In the genomic region with DNA sequence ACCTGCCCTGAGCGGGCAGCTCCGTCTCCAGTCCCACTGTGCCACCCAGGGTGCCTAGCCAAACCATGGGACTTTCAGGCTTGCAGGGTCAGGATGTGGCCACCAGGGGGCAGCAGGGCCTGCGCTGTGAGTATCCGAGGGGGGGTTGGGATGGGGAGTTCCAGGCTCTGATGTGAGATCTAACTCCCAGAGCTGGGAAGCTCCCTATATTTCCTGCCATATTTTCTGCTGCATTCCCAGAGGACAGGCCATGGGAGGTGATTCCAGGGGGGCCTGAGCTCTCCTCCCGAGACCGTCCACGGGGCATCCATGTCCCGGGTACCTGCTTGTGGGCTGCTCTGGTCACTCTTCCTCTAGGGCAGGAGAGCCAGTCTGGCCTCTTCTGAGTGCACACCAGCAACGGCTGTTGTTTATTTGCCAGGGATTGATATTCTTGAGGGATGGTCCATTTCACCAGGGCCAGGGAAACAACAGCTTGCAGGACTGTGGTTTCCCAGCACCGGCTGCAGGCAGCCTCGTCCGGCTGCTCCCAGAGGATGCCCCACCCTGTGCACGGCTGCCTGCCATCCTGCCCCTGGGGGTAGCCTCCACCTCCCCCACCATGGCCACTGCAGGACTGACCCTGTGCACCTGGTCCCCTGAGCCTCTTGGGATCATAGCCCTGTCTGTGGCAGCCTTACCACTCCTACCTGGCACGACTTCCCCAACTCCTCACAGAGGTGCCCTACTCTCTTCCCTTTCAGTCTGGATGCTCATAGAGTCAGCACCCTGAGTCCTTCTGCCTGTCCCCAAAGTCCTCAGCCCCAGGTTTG, we compare ENCODE assay signal across 8 cellular contexts. TPM values are rescaled to one million over a fixed set of nuclear protein-coding genes. Genes with fewer than 3 reads are reported as not detected.
DNase-seq lines count a peak whose midpoint lies in the region; ATAC-seq and TF ChIP-seq lines count a peak whose summit lies in the region.

No MANE protein-coding gene starts in this region.

- POLR2A ChIA-PET in WTC11 (lab: Charles Lee), result interaction anchor here (1.1 kb wide), 1 partner anchor 12 kb away, joined by 5 read pairs; no protein-coding TSS in a partner anchor

- in situ Hi-C loops in T47D (cut with HindIII; ENCODE audit: low pct_unique_long_range_greater_than_20kb, low sequenced_read_pairs), result no loop called here

- no peaks in the 10 kb centered on the region for H3K36me3 Mint-ChIP-seq in WTC11

- CTCF ChIA-PET in WTC11 (lab: Charles Lee), result interaction anchor here (0.6 to 7.1 kb wide), 96 partner anchors 11 to 549 kb away, joined by 3 to 138 read pairs (median 5); a partner anchor contains a TSS

- no peak overlapping the region for H3K4me3 Mint-ChIP-seq in WTC11

- H3K27me3 Mint-ChIP-seq in WTC11 (ENCODE audit: low read depth), result peaks cover 2% of the 10 kb centered on the region; the same call in 1 of the 2 replicates

- TF ChIP-seq CTCF in GM12864 (IDR thresholded peaks at IDR 0.05; ENCODE audit: low read depth, low read length, missing control alignments), result peak; percentile 97
- TF ChIP-seq CTCF in WTC11 (IDR thresholded peaks at IDR 0.05), result peak; percentile 95

- no peaks in the 10 kb centered on the region for H3K9me3 Mint-ChIP-seq in WTC11

- H3K4me3 ChIP-seq in GM12864 (ENCODE audit: low read depth, low read length), result no peak overlapping the region

- DNase-seq in GM12864 (ENCODE audit: low read depth) (no peak), NCI-H1105 (lab: John Stamatoyannopoulos, UW) (peak; percentile 24), WTC11 (ENCODE audit: low spot score) (peak; percentile 79), T47D (ENCODE audit: low read depth in 1 of 2, low spot score in 1 of 2) (peak; percentile 87 to 93), islet precursor cell (peak; percentile 82), NOMO-1 treated with dmso at 0.1 percent for 144 hours (lab: John Stamatoyannopoulos, UW; ENCODE audit: unreplicated experiment) (no peak)
- DNase-seq in stimulated activated CD4-positive, alpha-beta T cell treated with anti-CD3 and anti-CD28 coated beads, Interleukin-15, amount 100 ng/mL, for 48 hours (ENCODE audit: low read depth in 2 of 2), result peak; percentile 43 to 60

- H3K27ac Mint-ChIP-seq in WTC11, result no peak overlapping the region

- peaks cover 8% of the 10 kb centered on the region for H3K4me1 Mint-ChIP-seq in WTC11

- ATAC-seq in WTC11, result peak; percentile 81
- ATAC-seq in GM19452 (IDR thresholded peaks at IDR 0.05; ENCODE audit: unreplicated experiment), result no peak

TF ChIP-seq in WTC11, 78 proteins besides CTCF, POLR2A, EP300 and RAD21:
- TF ChIP-seq, protein P1, sequence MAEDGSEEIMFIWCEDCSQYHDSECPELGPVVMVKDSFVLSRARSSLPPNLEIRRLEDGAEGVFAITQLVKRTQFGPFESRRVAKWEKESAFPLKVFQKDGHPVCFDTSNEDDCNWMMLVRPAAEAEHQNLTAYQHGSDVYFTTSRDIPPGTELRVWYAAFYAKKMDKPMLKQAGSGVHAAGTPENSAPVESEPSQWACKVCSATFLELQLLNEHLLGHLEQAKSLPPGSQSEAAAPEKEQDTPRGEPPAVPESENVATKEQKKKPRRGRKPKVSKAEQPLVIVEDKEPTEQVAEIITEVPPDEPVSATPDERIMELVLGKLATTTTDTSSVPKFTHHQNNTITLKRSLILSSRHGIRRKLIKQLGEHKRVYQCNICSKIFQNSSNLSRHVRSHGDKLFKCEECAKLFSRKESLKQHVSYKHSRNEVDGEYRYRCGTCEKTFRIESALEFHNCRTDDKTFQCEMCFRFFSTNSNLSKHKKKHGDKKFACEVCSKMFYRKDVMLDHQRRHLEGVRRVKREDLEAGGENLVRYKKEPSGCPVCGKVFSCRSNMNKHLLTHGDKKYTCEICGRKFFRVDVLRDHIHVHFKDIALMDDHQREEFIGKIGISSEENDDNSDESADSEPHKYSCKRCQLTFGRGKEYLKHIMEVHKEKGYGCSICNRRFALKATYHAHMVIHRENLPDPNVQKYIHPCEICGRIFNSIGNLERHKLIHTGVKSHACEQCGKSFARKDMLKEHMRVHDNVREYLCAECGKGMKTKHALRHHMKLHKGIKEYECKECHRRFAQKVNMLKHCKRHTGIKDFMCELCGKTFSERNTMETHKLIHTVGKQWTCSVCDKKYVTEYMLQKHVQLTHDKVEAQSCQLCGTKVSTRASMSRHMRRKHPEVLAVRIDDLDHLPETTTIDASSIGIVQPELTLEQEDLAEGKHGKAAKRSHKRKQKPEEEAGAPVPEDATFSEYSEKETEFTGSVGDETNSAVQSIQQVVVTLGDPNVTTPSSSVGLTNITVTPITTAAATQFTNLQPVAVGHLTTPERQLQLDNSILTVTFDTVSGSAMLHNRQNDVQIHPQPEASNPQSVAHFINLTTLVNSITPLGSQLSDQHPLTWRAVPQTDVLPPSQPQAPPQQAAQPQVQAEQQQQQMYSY (CRISPR knock-in tag; IDR thresholded peaks at IDR 0.05), result no peak
- TF ChIP-seq, protein P2, sequence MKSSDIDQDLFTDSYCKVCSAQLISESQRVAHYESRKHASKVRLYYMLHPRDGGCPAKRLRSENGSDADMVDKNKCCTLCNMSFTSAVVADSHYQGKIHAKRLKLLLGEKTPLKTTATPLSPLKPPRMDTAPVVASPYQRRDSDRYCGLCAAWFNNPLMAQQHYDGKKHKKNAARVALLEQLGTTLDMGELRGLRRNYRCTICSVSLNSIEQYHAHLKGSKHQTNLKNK (CRISPR knock-in tag; IDR thresholded peaks at IDR 0.05), result no peak
- TF ChIP-seq, protein P3, sequence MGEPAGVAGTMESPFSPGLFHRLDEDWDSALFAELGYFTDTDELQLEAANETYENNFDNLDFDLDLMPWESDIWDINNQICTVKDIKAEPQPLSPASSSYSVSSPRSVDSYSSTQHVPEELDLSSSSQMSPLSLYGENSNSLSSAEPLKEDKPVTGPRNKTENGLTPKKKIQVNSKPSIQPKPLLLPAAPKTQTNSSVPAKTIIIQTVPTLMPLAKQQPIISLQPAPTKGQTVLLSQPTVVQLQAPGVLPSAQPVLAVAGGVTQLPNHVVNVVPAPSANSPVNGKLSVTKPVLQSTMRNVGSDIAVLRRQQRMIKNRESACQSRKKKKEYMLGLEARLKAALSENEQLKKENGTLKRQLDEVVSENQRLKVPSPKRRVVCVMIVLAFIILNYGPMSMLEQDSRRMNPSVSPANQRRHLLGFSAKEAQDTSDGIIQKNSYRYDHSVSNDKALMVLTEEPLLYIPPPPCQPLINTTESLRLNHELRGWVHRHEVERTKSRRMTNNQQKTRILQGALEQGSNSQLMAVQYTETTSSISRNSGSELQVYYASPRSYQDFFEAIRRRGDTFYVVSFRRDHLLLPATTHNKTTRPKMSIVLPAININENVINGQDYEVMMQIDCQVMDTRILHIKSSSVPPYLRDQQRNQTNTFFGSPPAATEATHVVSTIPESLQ (CRISPR knock-in tag; IDR thresholded peaks at IDR 0.05), result no peak
- no peak for TF ChIP-seq FOXK1 (CRISPR knock-in tag; IDR thresholded peaks at IDR 0.05)
- TF ChIP-seq ZNF121 (CRISPR knock-in tag; IDR thresholded peaks at IDR 0.05), result no peak
- no peak for TF ChIP-seq NR1H2 (CRISPR knock-in tag; IDR thresholded peaks at IDR 0.05)
- no peak for TF ChIP-seq SMAD3 (CRISPR knock-in tag; IDR thresholded peaks at IDR 0.05; ENCODE audit: borderline replicate concordance)
- no peak for TF ChIP-seq ESRRA (CRISPR knock-in tag; IDR thresholded peaks at IDR 0.05; ENCODE audit: borderline replicate concordance)
- TF ChIP-seq KAT7 (CRISPR knock-in tag; IDR thresholded peaks at IDR 0.05; ENCODE audit: borderline replicate concordance), result no peak
- no peak for TF ChIP-seq NR2C2 (CRISPR knock-in tag; IDR thresholded peaks at IDR 0.05)
- TF ChIP-seq NR3C1 (CRISPR knock-in tag; conservative IDR thresholded peaks at IDR 0.05; ENCODE audit: low read depth), result no peak
- TF ChIP-seq ZNF263 (CRISPR knock-in tag; IDR thresholded peaks at IDR 0.05; ENCODE audit: low read depth), result no peak

RNA-seq across cellular contexts. Expression of a gene that starts 1.2 kb away (rescaled TPM):
- 0.25 to 0.73 TPM in 2 of 3 replicates, not detected in the other for total RNA-seq in WTC11 (2021)

RNA-seq across cellular contexts. Expression of a gene that starts 6.9 kb away (rescaled TPM):
- total RNA-seq in WTC11 (2021), result 0.94 to 2.1 TPM (median 2.0 TPM) in 3 replicates

RNA-seq across cellular contexts. Expression of a gene that starts 42.5 kb away (rescaled TPM):
- 0.44 to 0.80 TPM (median 0.60 TPM) in 3 replicates for total RNA-seq in WTC11 (2021)

Comparison
In these comparisons a context has a peak if more than half of its experiments do, and no peak if none do; other contexts are left out.
1. DNase-seq: peak in NCI-H1105 (single experiment), WTC11 (single experiment), T47D (2 of 2), islet precursor cell (single experiment) and stimulated activated CD4-positive, alpha-beta T cell treated with anti-CD3 and anti-CD28 coated beads, Interleukin-15, amount 100 ng/mL, for 48 hours (2 of 2); none in GM12864 (single experiment) and NOMO-1 treated with dmso at 0.1 percent for 144 hours (single experiment).